ENCODE assay signal across 9 cellular contexts in the genomic region with DNA sequence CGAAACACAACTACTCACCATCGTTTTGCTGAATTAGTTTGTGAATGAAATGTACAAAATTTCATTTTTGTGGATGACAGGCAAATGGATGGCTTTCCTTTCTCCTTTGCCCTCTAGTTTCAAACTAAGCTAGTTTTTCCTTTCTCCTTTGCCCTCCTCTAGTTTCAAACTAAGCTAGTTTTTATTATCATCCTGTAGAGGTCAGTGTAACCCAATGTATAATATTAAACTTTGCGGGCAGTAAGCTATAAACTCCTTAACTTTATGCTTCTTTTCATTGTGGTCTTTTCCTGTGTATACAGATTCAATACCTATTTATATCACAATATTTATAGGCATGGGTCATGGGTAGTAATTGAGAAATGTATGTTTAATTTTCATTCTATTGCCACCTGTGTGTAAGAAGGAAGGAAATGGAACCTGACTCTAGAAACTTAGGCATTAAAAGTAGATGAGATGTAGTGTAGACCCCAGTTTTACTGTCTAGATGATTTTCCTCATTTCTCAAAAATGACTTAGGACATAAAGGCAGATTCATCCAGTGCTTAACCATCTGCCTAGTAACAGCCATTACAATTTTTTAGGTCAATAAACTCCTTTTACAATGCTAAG. TPM values are rescaled to one million over a fixed set of nuclear protein-coding genes. Genes with fewer than 3 reads are reported as not detected.
DNase-seq lines count a peak whose midpoint lies in the region; ATAC-seq and TF ChIP-seq lines count a peak whose summit lies in the region.
"Had no signal": no experiment of that assay in that cellular context is flagged by ENCODE, and none has a peak within 500 bp of the region (broad histone marks: within the 10 kb centered on the region; RNA-seq: fewer than 3 reads in every experiment).

No MANE protein-coding gene starts in this region.

- peak; percentile 39 for ATAC-seq in HG02798 (IDR thresholded peaks at IDR 0.05; ENCODE audit: poor library complexity, unreplicated experiment)
- no peak for ATAC-seq in HG03457 (IDR thresholded peaks at IDR 0.05; ENCODE audit: unreplicated experiment)
- no peak for ATAC-seq in GM18858 (IDR thresholded peaks at IDR 0.05; ENCODE audit: unreplicated experiment)
- no peak for ATAC-seq in GM21381 (IDR thresholded peaks at IDR 0.05; ENCODE audit: unreplicated experiment)

- no peaks in the 10 kb centered on the region for H3K4me1 Mint-ChIP-seq in CD14-positive monocyte

- peaks cover 0 to 8% (median 3%) of the 10 kb centered on the region in 7 donors for H3K9me3 Mint-ChIP-seq in CD14-positive monocyte

- TF ChIP-seq CTCF in CD14-positive monocyte (IDR thresholded peaks at IDR 0.05) (peak; percentile 26), fibroblast of villous mesenchyme (IDR thresholded peaks at IDR 0.05; ENCODE audit: insufficient read depth, low read depth, low read length) (peak; percentile 52)

- DNase-seq in CD14-positive monocyte (ENCODE audit: low spot score): no peak
- peak; percentile 71 for DNase-seq in RKO (ENCODE audit: low spot score)
- peak; percentile 52 for DNase-seq in fibroblast of villous mesenchyme (ENCODE audit: low read depth)
- peak; percentile 69 for DNase-seq in superior temporal gyrus (ENCODE audit: extremely low spot score)

- H3K36me3 Mint-ChIP-seq in CD14-positive monocyte: no peaks in the 10 kb centered on the region

- H3K27me3 Mint-ChIP-seq in CD14-positive monocyte (ENCODE audit: low read depth in 3 of 3): peaks cover 1 to 7% (median 2%) of the 10 kb centered on the region in 3 donors

- no peak overlapping the region for H3K4me3 Mint-ChIP-seq in CD14-positive monocyte

- intact Hi-C loops in CD14-positive monocyte (cut with micrococcal nuclease): no loop called here

- H3K27ac Mint-ChIP-seq in CD14-positive monocyte: no peak overlapping the region

- no peak overlapping the region for H3K4me3 ChIP-seq in fibroblast of villous mesenchyme (ENCODE audit: low read depth, low read length)

RNA-seq across cellular contexts. Expression of a gene that starts 58.1 kb away (rescaled TPM):
- not detected for polyA plus RNA-seq in CD14-positive monocyte
- total RNA-seq in fibroblast of villous mesenchyme: not detected in 2 replicates
- total RNA-seq: subcutaneous adipose tissue had no signal
